In the genomic region with DNA sequence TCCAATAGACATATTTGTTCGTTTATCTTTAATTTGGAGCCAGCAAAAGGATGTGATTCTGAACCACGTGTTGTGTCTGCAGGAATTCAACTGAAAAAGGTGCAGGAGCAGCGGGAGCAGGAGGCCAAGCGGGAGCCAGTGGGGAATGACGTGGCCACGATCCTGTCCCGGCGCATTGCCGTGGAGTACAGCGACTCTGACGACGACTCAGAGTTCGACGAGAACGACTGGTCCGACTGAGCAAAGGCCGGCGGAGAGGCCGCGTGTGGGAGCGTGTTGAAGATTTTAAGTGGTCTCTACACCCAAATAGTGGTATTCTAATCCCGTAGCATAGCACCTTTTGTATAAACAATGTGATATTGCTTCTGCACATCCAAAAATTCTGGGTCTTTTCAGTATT, we compare ENCODE assay signal across 35 cellular contexts.
"Had no signal": no experiment of that assay in that cellular context is flagged by ENCODE, and none has a peak within 500 bp of the region (broad histone marks: within the 10 kb centered on the region; RNA-seq: fewer than 3 reads in every experiment).

No MANE protein-coding gene starts in this region.

- H3K27ac ChIP-seq: KMS-11 had no signal

- DNase-seq: Karpas-422, Kasumi-1, MG63, MM.1S, MV-4-11, NCI-H1048, NCI-H1092, NCI-H1092 treated with DMSO at 0.1 percent for 48 hours, NCI-H1105, NCI-H1105 treated with DMSO at 0.1 percent for 48 hours, NCI-H1417, NCI-H1417 treated with DMSO at 0.1 percent for 48 hours, NCI-H1436, NCI-H1436 treated with DMSO at 0.1 percent for 48 hours, NCI-H146, NCI-H1694, NCI-H1694 treated with DMSO at 0.1 percent for 48 hours, NCI-H187, NCI-H187 treated with DMSO at 0.1 percent for 48 hours, NCI-H1930, NCI-H2029, NCI-H2029 treated with DMSO at 0.1 percent for 48 hours, NCI-H2081, NCI-H2081 treated with DMSO at 0.1 percent for 48 hours, NCI-H2107, NCI-H2171, NCI-H2171 treated with DMSO at 0.1 percent for 48 hours, NCI-H2227 treated with DMSO at 0.1 percent for 48 hours, NCI-H226, NCI-H345, NCI-H446, NCI-H446 treated with DMSO at 0.1 percent for 48 hours, NCI-H510A, NCI-H510A treated with DMSO at 0.1 percent for 48 hours had no signal

- H3K4me3 ChIP-seq: MG63 had no signal

- H3K27me3 ChIP-seq: MG63 had no signal

- H3K9me3 ChIP-seq: MG63 had no signal
